38 cellular contexts compared by ENCODE assay signal in the genomic region with DNA sequence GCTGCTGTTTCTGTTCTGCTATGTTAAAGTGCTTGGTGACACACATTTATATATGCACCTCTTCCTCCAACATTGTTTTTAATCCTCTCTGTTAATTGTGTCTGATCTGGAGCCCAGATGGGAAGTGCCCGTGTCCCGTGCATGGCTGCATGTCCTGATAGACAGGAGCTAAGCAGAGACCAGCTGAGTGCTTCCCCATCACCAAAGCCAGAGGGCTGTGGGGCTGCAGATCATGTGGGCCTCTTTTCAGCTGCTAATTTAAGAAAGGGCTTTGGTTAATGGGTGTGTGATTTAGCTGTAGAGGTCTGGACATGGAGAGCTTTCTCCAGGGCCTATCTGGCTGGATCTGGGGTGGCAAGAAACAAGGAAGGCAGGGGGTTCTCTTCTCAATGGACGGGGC.
"Had no signal": no experiment of that assay in that cellular context is flagged by ENCODE, and none has a peak within 500 bp of the region (broad histone marks: within the 10 kb centered on the region; RNA-seq: fewer than 3 reads in every experiment).

No MANE protein-coding gene starts in this region.

- H3K36me3 Mint-ChIP-seq: activated CD4-positive, alpha-beta memory T cell treated with anti-CD3 and anti-CD28 coated beads for 36 hours; activated naive CD4-positive, alpha-beta T cell treated with anti-CD3 and anti-CD28 coated beads, Interleukin-2, amount 10 ng/mL, durations not matched to agents 7 days and 5 days; activated naive CD8-positive, alpha-beta T cell treated with anti-CD3 and anti-CD28 coated beads, Interleukin-2, amount 10 ng/mL, durations not matched to agents 7 days and 5 days; naive B cell; stimulated activated memory B cell treated with anti-CD40 and anti-IgM and Interleukin-4, amounts not matched to agents 10 μg/mL and 1 μg/mL and 100 μg/mL, for 72 hours; T-cell had no signal

- DNase-seq: activated CD4-positive, alpha-beta memory T cell treated with anti-CD3 and anti-CD28 coated beads for 36 hours; activated CD4-positive, alpha-beta T cell treated with anti-CD3 and anti-CD28 coated beads, Interleukin-2, amount 10 ng/mL, durations not matched to agents 24 days and 14 days; activated CD4-positive, CD25-positive, alpha-beta regulatory T cell treated with anti-CD3 and anti-CD28 coated beads, Interleukin-2, amount 50 U/mL, for 72 hours; activated CD8-positive, alpha-beta memory T cell treated with anti-CD3 and anti-CD28 coated beads, Interleukin-2, amount 50 U/mL, for 4 hours; activated gamma-delta T cell; activated naive CD4-positive, alpha-beta T cell treated with anti-CD3 and anti-CD28 coated beads, Interleukin-2, amount 10 ng/mL, durations not matched to agents 7 days and 5 days; activated naive CD8-positive, alpha-beta T cell treated with anti-CD3 and anti-CD28 coated beads, Interleukin-2, amount 10 ng/mL, durations not matched to agents 7 days and 5 days; activated T-cell treated with anti-CD3 and anti-CD28 coated beads, Interleukin-2, amount 50 U/mL, for 24 hours; brain microvascular endothelial cell; central memory CD4-positive, alpha-beta T cell; dermis blood vessel endothelial cell; effector CD4-positive, alpha-beta T cell; foreskin keratinocyte; heart right ventricle; kidney glomerular epithelial cell; mesendoderm; mucosa of descending colon; naive B cell; nephron progenitor cell; nucleus accumbens; pancreas; sigmoid colon; stimulated activated CD4-positive, alpha-beta T cell treated with anti-CD3 and anti-CD28 coated beads, Interleukin-1b, Interleukin-23, amount 100 ng/mL, for 48 hours; stimulated activated CD4-positive, alpha-beta T cell treated with anti-CD3 and anti-CD28 coated beads, Interleukin-4, amount 100 ng/mL, for 4 hours; stimulated activated CD8-positive, alpha-beta memory T cell treated with anti-CD3 and anti-CD28 coated beads, Interleukin-4, amount 100 ng/mL, for 48 hours; stimulated activated naive CD8-positive, alpha-beta T cell treated with anti-CD3 and anti-CD28 coated beads, Interleukin-15, amount 100 ng/mL, for 72 hours; substantia nigra; T-cell; uterus had no signal

- H3K4me3 Mint-ChIP-seq: activated CD4-positive, alpha-beta memory T cell treated with anti-CD3 and anti-CD28 coated beads for 36 hours; activated CD4-positive, alpha-beta T cell treated with anti-CD3 and anti-CD28 coated beads, Interleukin-2, amount 10 ng/mL, durations not matched to agents 24 days and 14 days; activated naive CD4-positive, alpha-beta T cell treated with anti-CD3 and anti-CD28 coated beads, Interleukin-2, amount 10 ng/mL, durations not matched to agents 7 days and 5 days; activated naive CD8-positive, alpha-beta T cell treated with anti-CD3 and anti-CD28 coated beads, Interleukin-2, amount 10 ng/mL, durations not matched to agents 7 days and 5 days; activated T-cell treated with anti-CD3 and anti-CD28 coated beads, Interleukin-2, amount 50 U/mL, for 24 hours; nephron progenitor cell; stimulated activated memory B cell treated with anti-CD40 and anti-IgM and Interleukin-4, amounts not matched to agents 10 μg/mL and 1 μg/mL and 100 μg/mL, for 72 hours; stimulated activated naive CD8-positive, alpha-beta T cell treated with anti-CD3 and anti-CD28 coated beads, Interleukin-15, amount 100 ng/mL, for 72 hours; T-cell; type B pancreatic cell had no signal

- H3K27me3 Mint-ChIP-seq: activated CD4-positive, alpha-beta T cell treated with anti-CD3 and anti-CD28 coated beads, Interleukin-2, amount 10 ng/mL, durations not matched to agents 24 days and 14 days; activated naive CD4-positive, alpha-beta T cell treated with anti-CD3 and anti-CD28 coated beads, Interleukin-2, amount 10 ng/mL, durations not matched to agents 7 days and 5 days; activated naive CD8-positive, alpha-beta T cell treated with anti-CD3 and anti-CD28 coated beads, Interleukin-2, amount 10 ng/mL, durations not matched to agents 7 days and 5 days; naive B cell; stimulated activated memory B cell treated with anti-CD40 and anti-IgM and Interleukin-4, amounts not matched to agents 10 μg/mL and 1 μg/mL and 100 μg/mL, for 72 hours; stimulated activated naive CD8-positive, alpha-beta T cell treated with anti-CD3 and anti-CD28 coated beads, Interleukin-15, amount 100 ng/mL, for 72 hours; type B pancreatic cell had no signal

- H3K27ac ChIP-seq: ascending aorta, brain microvascular endothelial cell, esophagus muscularis mucosa, foreskin keratinocyte, heart right ventricle, pancreas, prostate gland, sigmoid colon, uterus, VCaP had no signal

- H3K27me3 ChIP-seq: ascending aorta, brain microvascular endothelial cell, esophagus muscularis mucosa, foreskin keratinocyte, heart right ventricle, pancreas, sigmoid colon, uterus had no signal

- H3K4me3 ChIP-seq: ascending aorta, esophagus muscularis mucosa, heart right ventricle, lung, mucosa of descending colon, pancreas, prostate gland, sigmoid colon, smooth muscle cell, uterus had no signal

- H3K9me3 ChIP-seq: ascending aorta, esophagus muscularis mucosa, heart right ventricle, mucosa of descending colon, pancreas, prostate gland, sigmoid colon, uterus had no signal

- H3K4me2 ChIP-seq: smooth muscle cell had no signal

- H3K9me3 Mint-ChIP-seq: activated CD4-positive, alpha-beta memory T cell treated with anti-CD3 and anti-CD28 coated beads for 36 hours; activated CD4-positive, alpha-beta T cell treated with anti-CD3 and anti-CD28 coated beads, Interleukin-2, amount 10 ng/mL, durations not matched to agents 24 days and 14 days; activated naive CD4-positive, alpha-beta T cell treated with anti-CD3 and anti-CD28 coated beads, Interleukin-2, amount 10 ng/mL, durations not matched to agents 7 days and 5 days; activated naive CD8-positive, alpha-beta T cell treated with anti-CD3 and anti-CD28 coated beads, Interleukin-2, amount 10 ng/mL, durations not matched to agents 7 days and 5 days; activated T-cell treated with anti-CD3 and anti-CD28 coated beads, Interleukin-2, amount 50 U/mL, for 24 hours; nephron progenitor cell; stimulated activated memory B cell treated with anti-CD40 and anti-IgM and Interleukin-4, amounts not matched to agents 10 μg/mL and 1 μg/mL and 100 μg/mL, for 72 hours; T-cell; type B pancreatic cell had no signal

- ATAC-seq: foreskin keratinocyte; heart right ventricle; left lobe of liver; mucosa of descending colon; pancreas; stimulated activated memory B cell treated with anti-CD40 and anti-IgM and Interleukin-4, amounts not matched to agents 10 μg/mL and 1 μg/mL and 100 μg/mL, for 72 hours; stimulated activated naive CD8-positive, alpha-beta T cell treated with anti-CD3 and anti-CD28 coated beads, Interleukin-15, amount 100 ng/mL, for 72 hours; T-cell had no signal

- H3K27ac Mint-ChIP-seq: activated CD4-positive, alpha-beta memory T cell treated with anti-CD3 and anti-CD28 coated beads for 36 hours; activated CD4-positive, alpha-beta T cell treated with anti-CD3 and anti-CD28 coated beads, Interleukin-2, amount 10 ng/mL, durations not matched to agents 24 days and 14 days; activated naive CD4-positive, alpha-beta T cell treated with anti-CD3 and anti-CD28 coated beads, Interleukin-2, amount 10 ng/mL, durations not matched to agents 7 days and 5 days; activated naive CD8-positive, alpha-beta T cell treated with anti-CD3 and anti-CD28 coated beads, Interleukin-2, amount 10 ng/mL, durations not matched to agents 7 days and 5 days; activated T-cell treated with anti-CD3 and anti-CD28 coated beads, Interleukin-2, amount 50 U/mL, for 24 hours; naive B cell; nephron progenitor cell; stimulated activated memory B cell treated with anti-CD40 and anti-IgM and Interleukin-4, amounts not matched to agents 10 μg/mL and 1 μg/mL and 100 μg/mL, for 72 hours; T-cell; type B pancreatic cell had no signal

- H3K4me1 ChIP-seq: ascending aorta, esophagus muscularis mucosa, foreskin keratinocyte, heart right ventricle, pancreas, prostate gland, sigmoid colon, uterus had no signal

- H3K4me1 Mint-ChIP-seq: activated CD4-positive, alpha-beta T cell treated with anti-CD3 and anti-CD28 coated beads, Interleukin-2, amount 10 ng/mL, durations not matched to agents 24 days and 14 days; activated naive CD4-positive, alpha-beta T cell treated with anti-CD3 and anti-CD28 coated beads, Interleukin-2, amount 10 ng/mL, durations not matched to agents 7 days and 5 days; activated naive CD8-positive, alpha-beta T cell treated with anti-CD3 and anti-CD28 coated beads, Interleukin-2, amount 10 ng/mL, durations not matched to agents 7 days and 5 days; naive B cell; stimulated activated memory B cell treated with anti-CD40 and anti-IgM and Interleukin-4, amounts not matched to agents 10 μg/mL and 1 μg/mL and 100 μg/mL, for 72 hours; stimulated activated naive CD8-positive, alpha-beta T cell treated with anti-CD3 and anti-CD28 coated beads, Interleukin-15, amount 100 ng/mL, for 72 hours; T-cell had no signal

- H3K36me3 ChIP-seq: prostate gland, uterus had no signal
